1 cellular context compared by ENCODE assay signal in genomic region chr19:41904118-41904870, GRCh38.
TF ChIP-seq lines count a peak whose summit lies in the region.

No MANE protein-coding gene starts in this region.

TF ChIP-seq in HepG2, 621 proteins besides CTCF, POLR2A, EP300 and RAD21 (continued from another document and continues in another):
- peak; percentile 77 for TF ChIP-seq ARID5B (CRISPR knock-in tag; IDR thresholded peaks at IDR 0.05)
- TF ChIP-seq ZNF441 (CRISPR knock-in tag; IDR thresholded peaks at IDR 0.05; ENCODE audit: borderline replicate concordance): no peak
- no peak for TF ChIP-seq ZNF318 (CRISPR knock-in tag; IDR thresholded peaks at IDR 0.05)
- TF ChIP-seq ZNF607 (CRISPR knock-in tag; IDR thresholded peaks at IDR 0.05; ENCODE audit: borderline replicate concordance): no peak
- TF ChIP-seq, protein P1, sequence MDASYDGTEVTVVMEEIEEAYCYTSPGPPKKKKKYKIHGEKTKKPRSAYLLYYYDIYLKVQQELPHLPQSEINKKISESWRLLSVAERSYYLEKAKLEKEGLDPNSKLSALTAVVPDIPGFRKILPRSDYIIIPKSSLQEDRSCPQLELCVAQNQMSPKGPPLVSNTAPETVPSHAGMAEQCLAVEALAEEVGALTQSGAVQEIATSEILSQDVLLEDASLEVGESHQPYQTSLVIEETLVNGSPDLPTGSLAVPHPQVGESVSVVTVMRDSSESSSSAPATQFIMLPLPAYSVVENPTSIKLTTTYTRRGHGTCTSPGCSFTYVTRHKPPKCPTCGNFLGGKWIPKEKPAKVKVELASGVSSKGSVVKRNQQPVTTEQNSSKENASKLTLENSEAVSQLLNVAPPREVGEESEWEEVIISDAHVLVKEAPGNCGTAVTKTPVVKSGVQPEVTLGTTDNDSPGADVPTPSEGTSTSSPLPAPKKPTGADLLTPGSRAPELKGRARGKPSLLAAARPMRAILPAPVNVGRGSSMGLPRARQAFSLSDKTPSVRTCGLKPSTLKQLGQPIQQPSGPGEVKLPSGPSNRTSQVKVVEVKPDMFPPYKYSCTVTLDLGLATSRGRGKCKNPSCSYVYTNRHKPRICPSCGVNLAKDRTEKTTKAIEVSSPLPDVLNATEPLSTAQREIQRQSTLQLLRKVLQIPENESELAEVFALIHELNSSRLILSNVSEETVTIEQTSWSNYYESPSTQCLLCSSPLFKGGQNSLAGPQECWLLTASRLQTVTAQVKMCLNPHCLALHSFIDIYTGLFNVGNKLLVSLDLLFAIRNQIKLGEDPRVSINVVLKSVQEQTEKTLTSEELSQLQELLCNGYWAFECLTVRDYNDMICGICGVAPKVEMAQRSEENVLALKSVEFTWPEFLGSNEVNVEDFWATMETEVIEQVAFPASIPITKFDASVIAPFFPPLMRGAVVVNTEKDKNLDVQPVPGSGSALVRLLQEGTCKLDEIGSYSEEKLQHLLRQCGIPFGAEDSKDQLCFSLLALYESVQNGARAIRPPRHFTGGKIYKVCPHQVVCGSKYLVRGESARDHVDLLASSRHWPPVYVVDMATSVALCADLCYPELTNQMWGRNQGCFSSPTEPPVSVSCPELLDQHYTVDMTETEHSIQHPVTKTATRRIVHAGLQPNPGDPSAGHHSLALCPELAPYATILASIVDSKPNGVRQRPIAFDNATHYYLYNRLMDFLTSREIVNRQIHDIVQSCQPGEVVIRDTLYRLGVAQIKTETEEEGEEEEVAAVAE (CRISPR knock-in tag; IDR thresholded peaks at IDR 0.05; ENCODE audit: borderline replicate concordance): no peak
- no peak for TF ChIP-seq NFYC (CRISPR knock-in tag; IDR thresholded peaks at IDR 0.05)
- peak; percentile 62; the same call in 1 of the 2 replicates for TF ChIP-seq KAT8 (CRISPR knock-in tag; IDR thresholded peaks at IDR 0.05)
- TF ChIP-seq, protein P2, sequence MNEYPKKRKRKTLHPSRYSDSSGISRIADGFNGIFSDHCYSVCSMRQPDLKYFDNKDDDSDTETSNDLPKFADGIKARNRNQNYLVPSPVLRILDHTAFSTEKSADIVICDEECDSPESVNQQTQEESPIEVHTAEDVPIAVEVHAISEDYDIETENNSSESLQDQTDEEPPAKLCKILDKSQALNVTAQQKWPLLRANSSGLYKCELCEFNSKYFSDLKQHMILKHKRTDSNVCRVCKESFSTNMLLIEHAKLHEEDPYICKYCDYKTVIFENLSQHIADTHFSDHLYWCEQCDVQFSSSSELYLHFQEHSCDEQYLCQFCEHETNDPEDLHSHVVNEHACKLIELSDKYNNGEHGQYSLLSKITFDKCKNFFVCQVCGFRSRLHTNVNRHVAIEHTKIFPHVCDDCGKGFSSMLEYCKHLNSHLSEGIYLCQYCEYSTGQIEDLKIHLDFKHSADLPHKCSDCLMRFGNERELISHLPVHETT (CRISPR knock-in tag; conservative IDR thresholded peaks at IDR 0.05): no peak
- no peak for TF ChIP-seq SMAD9 (CRISPR knock-in tag; IDR thresholded peaks at IDR 0.05)
- TF ChIP-seq ZNF558 (CRISPR knock-in tag; IDR thresholded peaks at IDR 0.05; ENCODE audit: borderline replicate concordance): no peak
- TF ChIP-seq ZNF331 (CRISPR knock-in tag; IDR thresholded peaks at IDR 0.05): peak; percentile 24; the same call in 1 of the 2 replicates
- no peak for TF ChIP-seq MATR3 (CRISPR knock-in tag; IDR thresholded peaks at IDR 0.05)
- TF ChIP-seq DRAP1 (CRISPR knock-in tag; IDR thresholded peaks at IDR 0.05): no peak
- no peak for TF ChIP-seq ZNF510 (CRISPR knock-in tag; IDR thresholded peaks at IDR 0.05; ENCODE audit: low read depth)
- TF ChIP-seq ARID2 (CRISPR knock-in tag; IDR thresholded peaks at IDR 0.05; ENCODE audit: borderline replicate concordance): no peak
- TF ChIP-seq ZFP82 (CRISPR knock-in tag; IDR thresholded peaks at IDR 0.05; ENCODE audit: borderline replicate concordance): 0 out of 2 replicates have a peak, but pooled peaks have one; percentile 43
- no peak for TF ChIP-seq FLYWCH1 (CRISPR knock-in tag; IDR thresholded peaks at IDR 0.05)
- TF ChIP-seq ZNF724P (CRISPR knock-in tag; IDR thresholded peaks at IDR 0.05; ENCODE audit: borderline replicate concordance): no peak
- no peak for TF ChIP-seq ZNF30 (CRISPR knock-in tag; IDR thresholded peaks at IDR 0.05)
- no peak for TF ChIP-seq ZBTB39 (CRISPR knock-in tag; IDR thresholded peaks at IDR 0.05)
- TF ChIP-seq, protein P3, sequence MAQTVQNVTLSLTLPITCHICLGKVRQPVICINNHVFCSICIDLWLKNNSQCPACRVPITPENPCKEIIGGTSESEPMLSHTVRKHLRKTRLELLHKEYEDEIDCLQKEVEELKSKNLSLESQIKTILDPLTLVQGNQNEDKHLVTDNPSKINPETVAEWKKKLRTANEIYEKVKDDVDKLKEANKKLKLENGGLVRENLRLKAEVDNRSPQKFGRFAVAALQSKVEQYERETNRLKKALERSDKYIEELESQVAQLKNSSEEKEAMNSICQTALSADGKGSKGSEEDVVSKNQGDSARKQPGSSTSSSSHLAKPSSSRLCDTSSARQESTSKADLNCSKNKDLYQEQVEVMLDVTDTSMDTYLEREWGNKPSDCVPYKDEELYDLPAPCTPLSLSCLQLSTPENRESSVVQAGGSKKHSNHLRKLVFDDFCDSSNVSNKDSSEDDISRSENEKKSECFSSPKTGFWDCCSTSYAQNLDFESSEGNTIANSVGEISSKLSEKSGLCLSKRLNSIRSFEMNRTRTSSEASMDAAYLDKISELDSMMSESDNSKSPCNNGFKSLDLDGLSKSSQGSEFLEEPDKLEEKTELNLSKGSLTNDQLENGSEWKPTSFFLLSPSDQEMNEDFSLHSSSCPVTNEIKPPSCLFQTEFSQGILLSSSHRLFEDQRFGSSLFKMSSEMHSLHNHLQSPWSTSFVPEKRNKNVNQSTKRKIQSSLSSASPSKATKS (CRISPR knock-in tag; IDR thresholded peaks at IDR 0.05): no peak
- TF ChIP-seq ZNF431 (CRISPR knock-in tag; IDR thresholded peaks at IDR 0.05; ENCODE audit: borderline replicate concordance, low read depth): no peak
- peak; percentile 80 for TF ChIP-seq FOXO1 (CRISPR knock-in tag; IDR thresholded peaks at IDR 0.05)
- TF ChIP-seq ZNF644 (CRISPR knock-in tag; IDR thresholded peaks at IDR 0.05; ENCODE audit: low read depth): no peak
- no peak for TF ChIP-seq ZNF354B (CRISPR knock-in tag; IDR thresholded peaks at IDR 0.05)
- TF ChIP-seq XRCC5 (optimal IDR thresholded peaks at IDR 0.05; ENCODE audit: low read length): peak; percentile 59
- no peak for TF ChIP-seq ZNF572 (CRISPR knock-in tag; IDR thresholded peaks at IDR 0.05)
- no peak for TF ChIP-seq KLF15 (CRISPR knock-in tag; IDR thresholded peaks at IDR 0.05; ENCODE audit: borderline replicate concordance)
- peak; percentile 68; the same call in 1 of the 2 replicates for TF ChIP-seq RCOR2 (CRISPR knock-in tag; IDR thresholded peaks at IDR 0.05)
- peak; percentile 88 for TF ChIP-seq ELF3 (CRISPR knock-in tag; IDR thresholded peaks at IDR 0.05)
- no peak for TF ChIP-seq ZNF501 (CRISPR knock-in tag; IDR thresholded peaks at IDR 0.05)
- TF ChIP-seq, protein P4, sequence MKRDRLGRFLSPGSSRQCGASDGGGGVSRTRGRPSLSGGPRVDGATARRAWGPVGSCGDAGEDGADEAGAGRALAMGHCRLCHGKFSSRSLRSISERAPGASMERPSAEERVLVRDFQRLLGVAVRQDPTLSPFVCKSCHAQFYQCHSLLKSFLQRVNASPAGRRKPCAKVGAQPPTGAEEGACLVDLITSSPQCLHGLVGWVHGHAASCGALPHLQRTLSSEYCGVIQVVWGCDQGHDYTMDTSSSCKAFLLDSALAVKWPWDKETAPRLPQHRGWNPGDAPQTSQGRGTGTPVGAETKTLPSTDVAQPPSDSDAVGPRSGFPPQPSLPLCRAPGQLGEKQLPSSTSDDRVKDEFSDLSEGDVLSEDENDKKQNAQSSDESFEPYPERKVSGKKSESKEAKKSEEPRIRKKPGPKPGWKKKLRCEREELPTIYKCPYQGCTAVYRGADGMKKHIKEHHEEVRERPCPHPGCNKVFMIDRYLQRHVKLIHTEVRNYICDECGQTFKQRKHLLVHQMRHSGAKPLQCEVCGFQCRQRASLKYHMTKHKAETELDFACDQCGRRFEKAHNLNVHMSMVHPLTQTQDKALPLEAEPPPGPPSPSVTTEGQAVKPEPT (CRISPR knock-in tag; IDR thresholded peaks at IDR 0.05; ENCODE audit: low read depth): no peak
